ENCODE assay signal across 9 cellular contexts in genomic region chr16:29028457-29029167, GRCh38. TPM values are rescaled to one million over a fixed set of nuclear protein-coding genes. Genes with fewer than 3 reads are reported as not detected.
DNase-seq lines count a peak whose midpoint lies in the region; ATAC-seq, FAIRE-seq and TF ChIP-seq lines count a peak whose summit lies in the region.
"Had no signal": no experiment of that assay in that cellular context is flagged by ENCODE, and none has a peak within 500 bp of the region (broad histone marks: within the 10 kb centered on the region; RNA-seq: fewer than 3 reads in every experiment).

No MANE protein-coding gene starts in this region.

- no peak for TF ChIP-seq POLR2A in IMR-90 (IDR thresholded peaks at IDR 0.05; ENCODE audit: low read depth, low read length)
- TF ChIP-seq POLR2A in K562 (conservative IDR thresholded peaks at IDR 0.05): no peak

- intact Hi-C loops in IMR-90 (cut with micrococcal nuclease): loop anchor here (10.0 kb wide), 1 partner anchor 56 kb away; no protein-coding TSS in a partner anchor
- intact Hi-C loops in K562 (cut with micrococcal nuclease): no loop called here

- H3K4ac ChIP-seq in IMR-90 (ENCODE audit: low read depth, low read length) (peak overlapping the region; percentile 48), trophoblast cell (ENCODE audit: low read depth, low read length) (no peak overlapping the region)

- H3K9me1 ChIP-seq in IMR-90 (ENCODE audit: insufficient read depth, low read length): peaks cover 3% of the 10 kb centered on the region; the same call in 1 of the 2 replicates
- H3K9me1 ChIP-seq in K562 (ENCODE audit: control insufficient read depth, insufficient read depth, low read length): no peaks in the 10 kb centered on the region

- POLR2A ChIA-PET in IMR-90 (lab: Charles Lee; ENCODE audit: unreplicated experiment) (no interaction called here), K562 (lab: Yijun Ruan, JAX) (interaction anchor here (1.0 kb wide), 1 partner anchor 17 kb away, joined by 3 read pairs; no protein-coding TSS in a partner anchor)

- H4K5ac ChIP-seq in IMR-90 (ENCODE audit: low read depth, low read length): no peak overlapping the region

- peaks cover 10% of the 10 kb centered on the region for H3K4me1 ChIP-seq in IMR-90 (ENCODE audit: control insufficient read depth, insufficient read depth, low read length)
- H3K4me1 ChIP-seq in K562 (replicated peaks in 1 of 2; ENCODE audit: control insufficient read depth in 2 of 2, insufficient read depth in 2 of 2, low read length in 2 of 2): peaks cover 27 to 28% of the 10 kb centered on the region in 2 experiments; a peak in 4 of 5 replicates
- H3K4me1 ChIP-seq in trophoblast cell (ENCODE audit: control insufficient read depth in 1 of 2, insufficient read depth in 2 of 2, low read length in 2 of 2): peaks cover 0 to 8% of the 10 kb centered on the region in 2 experiments

- no peak overlapping the region for H2BK12ac ChIP-seq in trophoblast cell (ENCODE audit: low read length)

- H3K79me2 ChIP-seq in K562 (ENCODE audit: control insufficient read depth, insufficient read depth, low read length) (no peaks in the 10 kb centered on the region), trophoblast cell (ENCODE audit: control insufficient read depth, insufficient read depth, low read length, poor library complexity) (no peaks in the 10 kb centered on the region)

- H3K36me3 ChIP-seq in IMR-90 (ENCODE audit: control insufficient read depth, insufficient read depth, low read length): no peaks in the 10 kb centered on the region
- no peaks in the 10 kb centered on the region for H3K36me3 ChIP-seq in K562 (ENCODE audit: control insufficient read depth, insufficient read depth, low read length)
- H3K36me3 ChIP-seq in trophoblast cell (ENCODE audit: control insufficient read depth in 1 of 2, insufficient read depth in 2 of 2, low read length in 2 of 2): no peaks in the 10 kb centered on the region

- H3K27me3 ChIP-seq in IMR-90 (ENCODE audit: control insufficient read depth, insufficient read depth, low read length) (no peaks in the 10 kb centered on the region; the same call in 1 of the 2 replicates), K562 (ENCODE audit: control insufficient read depth in 2 of 2, insufficient read depth in 2 of 2, low read length in 2 of 2) (no peaks in the 10 kb centered on the region), trophoblast cell (ENCODE audit: insufficient read depth, low read length) (no peaks in the 10 kb centered on the region)

- H4K8ac ChIP-seq in IMR-90 (ENCODE audit: low read depth in 2 of 2, low read length in 2 of 2) (peak overlapping the region in 1 of 2 experiments; percentile 71; a peak in 2 of 4 replicates), trophoblast cell (ENCODE audit: low read depth, low read length) (no peak overlapping the region)

- H3K27me3 Mint-ChIP-seq in T-helper 1 cell treated with Interleukin-12 subunit alpha and Interleukin-12 subunit beta and Interleukin-4 antibody, amounts not matched to agents 30 μg/mL and 1 μg/mL, for 36 hours (ENCODE audit: low read depth): no peaks in the 10 kb centered on the region

- peak overlapping the region; percentile 82 for H2AK5ac ChIP-seq in IMR-90 (ENCODE audit: low read depth, low read length)
- H2AK5ac ChIP-seq in trophoblast cell (ENCODE audit: low read length): no peak overlapping the region

- H3K4me3 ChIP-seq in IMR-90 (ENCODE audit: insufficient read depth, low read depth, low read length): no peak overlapping the region
- no peak overlapping the region for H3K4me3 ChIP-seq in K562
- no peak overlapping the region for H3K4me3 ChIP-seq in trophoblast cell (ENCODE audit: low read depth, low read length)

- TF ChIP-seq EP300 in K562 (IDR thresholded peaks at IDR 0.05; ENCODE audit: low read length): no peak

- CTCF ChIA-PET in IMR-90 (lab: Yijun Ruan, JAX): no interaction called here
- CTCF ChIA-PET in K562 (lab: Yijun Ruan, JAX; ENCODE audit: low intra/inter-chr PET ratio): no interaction called here

- no peak overlapping the region; the same call in 1 of the 2 replicates for H3K23ac ChIP-seq in IMR-90 (ENCODE audit: low read depth, low read length)
- H3K23ac ChIP-seq in trophoblast cell (ENCODE audit: low read length): no peak overlapping the region

- DNase-seq in T-helper 1 cell: no peak
- DNase-seq in IMR-90: no peak
- DNase-seq in K562 (ENCODE audit: extremely low read depth in 1 of 4, low spot score in 3 of 4): no peak
- DNase-seq in trophoblast cell: no peak
- DNase-seq in stimulated activated CD4-positive, alpha-beta T cell treated with anti-CD3 and anti-CD28 coated beads, Interleukin-4, amount 100 ng/mL, for 24 hours: no peak
- DNase-seq: NCI-H1105 treated with DMSO at 0.1 percent for 48 hours had no signal

- H3K56ac ChIP-seq in IMR-90 (ENCODE audit: extremely low read depth, insufficient read depth, low read length): no peak overlapping the region

- peak overlapping the region; percentile 74; the same call in 1 of the 3 replicates for H2BK15ac ChIP-seq in IMR-90 (ENCODE audit: low read depth, low read length)

- peaks cover 23% of the 10 kb centered on the region for H3K4me1 Mint-ChIP-seq in T-helper 1 cell treated with Interleukin-12 subunit alpha and Interleukin-12 subunit beta and Interleukin-4 antibody, amounts not matched to agents 30 μg/mL and 1 μg/mL, for 36 hours (ENCODE audit: low read depth)

- H4K12ac ChIP-seq in trophoblast cell (ENCODE audit: low read depth, low read length): no peak overlapping the region

- H3K14ac ChIP-seq in IMR-90 (replicated peaks; ENCODE audit: low read depth, low read length): no peak overlapping the region
- no peak overlapping the region for H3K14ac ChIP-seq in trophoblast cell (ENCODE audit: low read length)

- H4K91ac ChIP-seq in IMR-90 (ENCODE audit: insufficient read depth, low read depth, low read length) (no peak overlapping the region; the same call in 1 of the 2 replicates), trophoblast cell (ENCODE audit: low read depth, low read length) (no peak overlapping the region)

- H3K4me3 Mint-ChIP-seq in T-helper 1 cell treated with Interleukin-12 subunit alpha and Interleukin-12 subunit beta and Interleukin-4 antibody, amounts not matched to agents 30 μg/mL and 1 μg/mL, for 36 hours: no peak overlapping the region

- TF ChIP-seq CTCF in IMR-90 (conservative IDR thresholded peaks at IDR 0.05; ENCODE audit: low read depth, low read length) (no peak), K562 (IDR thresholded peaks at IDR 0.05 in 2 of 3, conservative IDR thresholded peaks at IDR 0.05 in 1 of 3; ENCODE audit: insufficient read depth in 2 of 3, low read depth in 1 of 3, low read length in 3 of 3) (no peak)

- no peak overlapping the region; the same call in 1 of the 2 replicates for H3K18ac ChIP-seq in IMR-90 (ENCODE audit: low read depth, low read length)
- no peak overlapping the region for H3K18ac ChIP-seq in trophoblast cell (ENCODE audit: low read length)

- ATAC-seq in IMR-90 (ENCODE audit: low read depth): no peak
- ATAC-seq in K562: no peak
- ATAC-seq in HG02970 (IDR thresholded peaks at IDR 0.05; ENCODE audit: low FRiP score, unreplicated experiment): no peak
- ATAC-seq in GM21576 (IDR thresholded peaks at IDR 0.05; ENCODE audit: unreplicated experiment): no peak

- H3K27ac ChIP-seq in IMR-90 (ENCODE audit: insufficient read depth, low read length) (peak overlapping the region; percentile 34), K562 (ENCODE audit: extremely low read depth, low read depth, low read length) (peak overlapping the region; percentile 70; the same call in 2 of the 3 replicates), trophoblast cell (ENCODE audit: low read depth, low read length) (no peak overlapping the region)

- no peaks in the 10 kb centered on the region for H3K9me3 Mint-ChIP-seq in T-helper 1 cell treated with Interleukin-12 subunit alpha and Interleukin-12 subunit beta and Interleukin-4 antibody, amounts not matched to agents 30 μg/mL and 1 μg/mL, for 36 hours

- WGBS in IMR-90 (ENCODE audit: extremely low coverage in 2 of 2, insufficient read length in 1 of 2), 2 experiments: no CpG with 5 or more reads among the region's 7 CpGs
- 72% methylated on average over 5 of the region's 7 CpGs for WGBS in K562 (ENCODE audit: insufficient coverage, low coverage, missing lambda C conversion rate)
- WGBS in trophoblast cell (ENCODE audit: extremely low coverage, insufficient coverage, insufficient read length): no CpG with 5 or more reads among the region's 7 CpGs

- H3K4me2 ChIP-seq in IMR-90 (ENCODE audit: low read depth, low read length) (peak overlapping the region; percentile 57), K562 (ENCODE audit: insufficient read depth, low read length) (peak overlapping the region; percentile 53), trophoblast cell (ENCODE audit: low read length) (peak overlapping the region; percentile 42)

- no peak overlapping the region for H3K9ac ChIP-seq in IMR-90 (ENCODE audit: low read depth, low read length)
- peak overlapping the region; percentile 33 to 87; a peak in 2 of 4 replicates for H3K9ac ChIP-seq in K562 (ENCODE audit: insufficient read depth in 1 of 2, low read depth in 2 of 2, low read length in 2 of 2)
- no peak overlapping the region for H3K9ac ChIP-seq in trophoblast cell (ENCODE audit: low read length)

- H2AK9ac ChIP-seq in IMR-90 (replicated peaks; ENCODE audit: low read depth, low read length, poor library complexity): peak overlapping the region; percentile 83

- peak overlapping the region; percentile 50 for H3K27ac Mint-ChIP-seq in T-helper 1 cell treated with Interleukin-12 subunit alpha and Interleukin-12 subunit beta and Interleukin-4 antibody, amounts not matched to agents 30 μg/mL and 1 μg/mL, for 36 hours

- peak overlapping the region; percentile 92 for H2AFZ ChIP-seq in IMR-90 (replicated peaks; ENCODE audit: low read length, poor library complexity)
- H2AFZ ChIP-seq in K562 (ENCODE audit: low read depth, low read length): peak overlapping the region; percentile 87
- no peak overlapping the region for H2AFZ ChIP-seq in trophoblast cell (ENCODE audit: insufficient read depth, low read length, poor library complexity)

- no peaks in the 10 kb centered on the region for H3K79me1 ChIP-seq in IMR-90 (ENCODE audit: low read depth in 1 of 2, low read length in 2 of 2)
- no peaks in the 10 kb centered on the region for H3K79me1 ChIP-seq in trophoblast cell (ENCODE audit: low read length)

- FAIRE-seq in K562 (lab: Jason Lieb, UNC): no peak

- H2BK120ac ChIP-seq in IMR-90 (ENCODE audit: low read depth, low read length): peak overlapping the region; percentile 69
- H2BK120ac ChIP-seq in trophoblast cell (ENCODE audit: insufficient read depth, low read length, poor library complexity): no peak overlapping the region

- no peaks in the 10 kb centered on the region for H3K9me3 ChIP-seq in IMR-90 (ENCODE audit: control insufficient read depth, insufficient read depth, low read length)
- H3K9me3 ChIP-seq in K562 (replicated peaks; ENCODE audit: control insufficient read depth, insufficient read depth, low read depth, low read length): no peaks in the 10 kb centered on the region
- no peaks in the 10 kb centered on the region for H3K9me3 ChIP-seq in trophoblast cell (ENCODE audit: insufficient read depth, low read depth, low read length)

- no peaks in the 10 kb centered on the region for H3K36me3 Mint-ChIP-seq in T-helper 1 cell treated with Interleukin-12 subunit alpha and Interleukin-12 subunit beta and Interleukin-4 antibody, amounts not matched to agents 30 μg/mL and 1 μg/mL, for 36 hours (ENCODE audit: low read depth)

- no peak for TF ChIP-seq RAD21 in IMR-90 (IDR thresholded peaks at IDR 0.05; ENCODE audit: low read length)
- no peak for TF ChIP-seq RAD21 in K562 (CRISPR knock-in tag; conservative IDR thresholded peaks at IDR 0.05 in 1 of 2, IDR thresholded peaks at IDR 0.05 in 1 of 2)

- H2BK20ac ChIP-seq in IMR-90 (ENCODE audit: low read depth, low read length): peak overlapping the region; percentile 4; the same call in 1 of the 2 replicates

- no TSS peak for BruUV-seq in IMR-90 (replicated peaks; lab: Mats Ljungman, UMichigan)
- no TSS peak for BruUV-seq in K562 (replicated peaks; lab: Mats Ljungman, UMichigan)

- dilution Hi-C loops in IMR-90 (cut with HindIII; ENCODE audit: low sequenced_read_pairs, unreplicated experiment): no loop called here

- peak overlapping the region; percentile 2 for H2BK5ac ChIP-seq in IMR-90 (ENCODE audit: low read depth, low read length, poor library complexity, severe bottlenecking)
- no peak overlapping the region for H2BK5ac ChIP-seq in trophoblast cell (ENCODE audit: low read depth, low read length, poor library complexity)

- in situ Hi-C loops in IMR-90 (cut with MboI; ENCODE audit: low sequenced_read_pairs) (no loop called here), K562 (cut with MboI) (loop anchor here (25.0 kb wide), 1 partner anchor 366 kb away; no protein-coding TSS in a partner anchor)

- H4K20me1 ChIP-seq in IMR-90 (ENCODE audit: insufficient read depth, low read length) (no peaks in the 10 kb centered on the region), K562 (replicated peaks; ENCODE audit: control insufficient read depth, insufficient read depth, low read length) (no peaks in the 10 kb centered on the region)

RNA-seq across cellular contexts. Expression of gene LAT, which starts 43.8 kb away (rescaled TPM):
- total RNA-seq in IMR-90 (2012; rRNA removed) (0.18 TPM in 1 of 2 replicates, not detected in the other), K562 (2014; rRNA removed) (0.95 and 2.1 TPM in 2 replicates), K562 (2014; rRNA removed; fragmentation: Illumina TruSeq; extraction: Trizol) (0.22 and 0.40 TPM in 2 replicates), K562 (2015; rRNA removed; fragmentation: Illumina TruSeq; extraction: Trizol) (2.0 and 2.3 TPM in 2 replicates), K562 (2021) (2.9 and 4.2 TPM in 2 replicates)
- polyA plus RNA-seq in IMR-90 (2012; rRNA removed) (7.4 and 7.6 TPM in 2 replicates), K562 (2011; rRNA removed) (1.9 and 2.0 TPM in 2 replicates), K562 (2014; fragmentation: Illumina TruSeq; extraction: Trizol) (1.3 and 1.7 TPM in 2 replicates), K562 (2014; fragmentation: Nextera tagmentation; extraction: Ambion mirVana) (under 1 TPM; 0.59 to 0.63 TPM), K562 (2014; rRNA removed) (1.6 and 3.2 TPM in 2 replicates)
- polyA plus RNA-seq in IMR-90 (2012; cell fraction: cytosol; rRNA removed): 1.5 and 3.0 TPM in 2 replicates
- polyA plus RNA-seq in IMR-90 (2012; cell fraction: nucleus; rRNA removed; ENCODE audit: low replicate concordance): 102 and 230 TPM in 2 replicates
- 11.1 and 32.8 TPM in 2 replicates for total RNA-seq in K562 (2011; cell fraction: chromatin; rRNA removed; ENCODE audit: low replicate concordance)
- 20.5 and 21.2 TPM in 2 replicates for total RNA-seq in K562 (2011; cell fraction: nucleolus; rRNA removed)
- total RNA-seq in K562 (2011; cell fraction: nucleoplasm; rRNA removed): 12.8 and 19.2 TPM in 2 replicates
- 0.86 and 2.0 TPM in 2 replicates for polyA plus RNA-seq in K562 (2011; cell fraction: cytosol; rRNA removed)
- polyA plus RNA-seq in K562 (2011; cell fraction: nucleus; rRNA removed): 22.2 and 50.9 TPM in 2 replicates
- polyA plus RNA-seq in K562 (2012): 2.9 and 5.7 TPM in 2 replicates
- 0.24 and 0.25 TPM in 2 replicates for polyA minus RNA-seq in K562 (2011; rRNA and poly(A)+ RNA removed)
- 0.29 TPM in 1 of 2 replicates, not detected in the other for polyA minus RNA-seq in K562 (2011; cell fraction: cytosol; rRNA and poly(A)+ RNA removed)
- polyA minus RNA-seq in K562 (2011; cell fraction: nucleus; rRNA and poly(A)+ RNA removed): 2.2 and 3.0 TPM in 2 replicates
- 1.6 and 1.7 TPM in 2 replicates for polyA plus RNA-seq in trophoblast cell (2013)

RNA-seq across cellular contexts. Expression of gene SPNS1, which starts 54.0 kb away (rescaled TPM):
- 4.7 and 6.9 TPM in 2 replicates for total RNA-seq in IMR-90 (2012; rRNA removed)
- polyA plus RNA-seq in IMR-90 (2012; rRNA removed): 37.3 and 39.9 TPM in 2 replicates
- 39.0 and 52.2 TPM in 2 replicates for polyA plus RNA-seq in IMR-90 (2012; cell fraction: cytosol; rRNA removed)
- 89.2 and 183 TPM in 2 replicates for polyA plus RNA-seq in IMR-90 (2012; cell fraction: nucleus; rRNA removed; ENCODE audit: low replicate concordance)
- total RNA-seq in K562 (2011; cell fraction: chromatin; rRNA removed; ENCODE audit: low replicate concordance): 27.4 and 88.8 TPM in 2 replicates
- total RNA-seq in K562 (2011; cell fraction: nucleolus; rRNA removed): 112 and 138 TPM in 2 replicates
- 66.3 and 72.9 TPM in 2 replicates for total RNA-seq in K562 (2011; cell fraction: nucleoplasm; rRNA removed)
- total RNA-seq in K562 (2014; rRNA removed): 37.8 and 48.4 TPM in 2 replicates
- 6.2 and 9.0 TPM in 2 replicates for total RNA-seq in K562 (2014; rRNA removed; fragmentation: Illumina TruSeq; extraction: Trizol)
- 13.7 and 16.3 TPM in 2 replicates for total RNA-seq in K562 (2015; rRNA removed; fragmentation: Illumina TruSeq; extraction: Trizol)
- 64.9 and 69.8 TPM in 2 replicates for total RNA-seq in K562 (2021)
- polyA plus RNA-seq in K562 (2011; rRNA removed): 12.3 and 20.6 TPM in 2 replicates
- polyA plus RNA-seq in K562 (2011; cell fraction: cytosol; rRNA removed): 18.6 and 53.9 TPM in 2 replicates
- polyA plus RNA-seq in K562 (2011; cell fraction: nucleus; rRNA removed): 31.4 and 74.3 TPM in 2 replicates
- polyA plus RNA-seq in K562 (2012): 47.4 and 49.1 TPM in 2 replicates
- polyA plus RNA-seq in K562 (2014; fragmentation: Illumina TruSeq; extraction: Trizol): 22.2 and 38.7 TPM in 2 replicates
- polyA plus RNA-seq in K562 (2014; fragmentation: Nextera tagmentation; extraction: Ambion mirVana): 1 to 10 TPM in 1 of 2 experiments, under 1 TPM in 1; 0.58 to 2.9 TPM
- polyA plus RNA-seq in K562 (2014; rRNA removed): 37.8 and 40.6 TPM in 2 replicates
- 13.2 and 15.6 TPM in 2 replicates for polyA minus RNA-seq in K562 (2011; rRNA and poly(A)+ RNA removed)
- polyA minus RNA-seq in K562 (2011; cell fraction: cytosol; rRNA and poly(A)+ RNA removed): 22.8 and 23.5 TPM in 2 replicates
- polyA minus RNA-seq in K562 (2011; cell fraction: nucleus; rRNA and poly(A)+ RNA removed): 7.0 and 9.0 TPM in 2 replicates
- polyA plus RNA-seq in trophoblast cell (2013): 50.2 and 56.5 TPM in 2 replicates

Comparison
In these comparisons a context has a peak if more than half of its experiments do, and no peak if none do; other contexts are left out.
1. H3K9ac ChIP-seq: peak in K562 (2 of 2); none in IMR-90 (single experiment) and trophoblast cell (single experiment).
2. Peak in every context shown above with its lines, with median percentiles within 50 percentile points of each other: H3K4me2 ChIP-seq.